Comparison of ENCODE assay signal across 9 cellular contexts in the genomic region with DNA sequence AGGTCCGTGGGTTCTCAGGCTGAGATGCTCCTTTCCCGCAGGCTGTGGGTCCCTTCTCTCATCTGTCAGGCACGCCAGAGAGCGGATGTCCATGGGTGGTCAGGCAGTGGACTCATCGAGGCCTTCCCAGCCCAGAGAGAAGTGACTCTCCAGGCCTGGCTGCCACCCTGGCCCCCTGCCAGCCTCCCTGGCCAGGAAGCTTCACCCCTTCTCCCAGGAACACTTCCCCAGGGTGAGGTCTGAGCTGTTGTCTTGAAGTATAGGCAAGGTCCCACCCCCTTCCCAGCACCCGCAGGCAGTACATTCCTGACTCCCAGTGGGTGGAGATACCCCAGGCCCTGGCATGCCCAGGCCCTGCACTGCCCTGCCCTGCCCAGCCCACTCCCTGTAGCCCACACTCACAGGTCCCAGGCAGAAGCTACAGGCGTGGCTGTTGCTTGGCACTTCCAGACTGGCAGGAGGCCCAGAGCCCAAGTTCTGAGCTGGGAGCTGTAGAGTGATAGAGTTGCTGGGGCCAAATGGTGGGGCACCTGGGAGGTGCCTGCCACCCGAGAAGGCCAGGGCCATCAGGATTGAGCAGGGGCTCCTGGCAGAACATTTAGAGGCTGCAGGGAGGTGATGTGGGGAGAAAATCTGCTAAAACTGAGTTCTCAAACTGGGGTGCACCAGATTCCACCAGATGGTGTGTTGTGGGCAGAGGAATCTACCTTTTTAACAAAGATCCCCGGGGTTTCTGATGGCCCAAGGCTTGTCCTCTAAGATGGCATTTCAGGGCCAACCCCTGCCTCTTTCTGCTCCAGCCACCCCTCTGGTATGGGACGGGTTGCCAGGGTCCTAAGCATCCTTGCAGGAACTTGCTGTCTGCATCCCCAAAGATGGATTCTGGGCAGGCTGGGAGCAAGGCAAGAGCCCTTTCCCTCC. TPM values are rescaled to one million over a fixed set of nuclear protein-coding genes. Genes with fewer than 3 reads are reported as not detected.
DNase-seq lines count a peak whose midpoint lies in the region; ATAC-seq and TF ChIP-seq lines count a peak whose summit lies in the region.
"Had no signal": no experiment of that assay in that cellular context is flagged by ENCODE, and none has a peak within 500 bp of the region (broad histone marks: within the 10 kb centered on the region; RNA-seq: fewer than 3 reads in every experiment).

No MANE protein-coding gene starts in this region.

- H3K27ac ChIP-seq in testis = no peak overlapping the region

- no peaks in the 10 kb centered on the region for H3K9me3 ChIP-seq in testis

- TF ChIP-seq CTCF in HFFc6 (IDR thresholded peaks at IDR 0.05) (no peak), testis (IDR thresholded peaks at IDR 0.05) (no peak)

- intact Hi-C loops in testis (cut with DNase I; ENCODE audit: low total_unique reads) = no loop called here

- DNase-seq in HFFc6 (peak; percentile 92), astrocyte of the hippocampus (ENCODE audit: low read depth, low spot score) (peak; percentile 90), hepatic stellate cell (ENCODE audit: low spot score) (peak; percentile 86), testis (peak; percentile 51), KG1 (lab: John Stamatoyannopoulos, UW) (no peak), NCI-H1930 (lab: John Stamatoyannopoulos, UW) (no peak), cerebellar nuclear complex (lab: John Stamatoyannopoulos, UW) (no peak)
- DNase-seq: activated T-cell treated with anti-CD3 and anti-CD28 coated beads for 4 hours had no signal

- H3K27ac Mint-ChIP-seq in HFFc6 = peak overlapping the region; percentile 99

- ATAC-seq in HG02610 (IDR thresholded peaks at IDR 0.05; ENCODE audit: unreplicated experiment) = no peak

- peaks cover 93% of the 10 kb centered on the region for H3K4me1 Mint-ChIP-seq in HFFc6 (ENCODE audit: low read depth)

- H3K4me1 ChIP-seq in testis = peaks cover 53% of the 10 kb centered on the region

- no peaks in the 10 kb centered on the region for H3K36me3 ChIP-seq in testis (ENCODE audit: low read depth, missing control alignments)

- no peaks in the 10 kb centered on the region for H3K27me3 ChIP-seq in testis

- peak overlapping the region; percentile 95 for H3K4me3 Mint-ChIP-seq in HFFc6

- 81 to 97% methylated on average over 5 to 10 of the region's 10 CpGs for WGBS in testis, 2 donors

- H3K4me3 ChIP-seq in testis = no peak overlapping the region

- H3K27me3 Mint-ChIP-seq in HFFc6 (ENCODE audit: insufficient read depth) = peaks cover 3% of the 10 kb centered on the region

- no peak for TF ChIP-seq POLR2A in testis (IDR thresholded peaks at IDR 0.05)

- peaks cover 36% of the 10 kb centered on the region for H3K36me3 Mint-ChIP-seq in HFFc6 (ENCODE audit: low read depth)

- H3K9me3 Mint-ChIP-seq in HFFc6 = no peaks in the 10 kb centered on the region

RNA-seq across cellular contexts. Expression of gene ITGA3, which starts 6.7 kb away (rescaled TPM):
- 100 to 1,000 TPM; 272 to 319 (median 288) TPM for total RNA-seq in HFFc6 (2021; fragmentation: NEBNext Ultra II Directional; extraction: Animal tissue kit (Norgen Biotek cat#: 25700))
- 10 to 100 TPM; 24.2 to 30.7 TPM for total RNA-seq in testis
- 20.0 TPM for polyA plus RNA-seq in testis (ENCODE audit: insufficient read depth, low read depth, low replicate concordance)

RNA-seq across cellular contexts. Expression of gene PDK2, which starts 32.6 kb away (rescaled TPM):
- total RNA-seq in HFFc6 (2021; fragmentation: NEBNext Ultra II Directional; extraction: Animal tissue kit (Norgen Biotek cat#: 25700)) = 10 to 100 TPM; 26.6 to 35.6 (median 29.6) TPM
- 10 to 100 TPM; 50.6 to 62.1 TPM for total RNA-seq in testis
- 56.4 TPM for polyA plus RNA-seq in testis (ENCODE audit: insufficient read depth, low read depth, low replicate concordance)

Comparison
In these comparisons a context has a peak if more than half of its experiments do, and no peak if none do; other contexts are left out.
1. DNase-seq: peak in HFFc6 (single experiment), astrocyte of the hippocampus (single experiment), hepatic stellate cell (single experiment) and testis (single experiment); none in KG1 (single experiment), NCI-H1930 (0 of 2) and cerebellar nuclear complex (0 of 2).
2. RNA of gene ITGA3, which starts 6.7 kb away (total RNA-seq): 272 to 319 TPM in HFFc6; 24.2 to 30.7 TPM in testis; every median in the first group is over 4 times any median in the second.